ENCODE assay signal across 21 cellular contexts in the genomic region with DNA sequence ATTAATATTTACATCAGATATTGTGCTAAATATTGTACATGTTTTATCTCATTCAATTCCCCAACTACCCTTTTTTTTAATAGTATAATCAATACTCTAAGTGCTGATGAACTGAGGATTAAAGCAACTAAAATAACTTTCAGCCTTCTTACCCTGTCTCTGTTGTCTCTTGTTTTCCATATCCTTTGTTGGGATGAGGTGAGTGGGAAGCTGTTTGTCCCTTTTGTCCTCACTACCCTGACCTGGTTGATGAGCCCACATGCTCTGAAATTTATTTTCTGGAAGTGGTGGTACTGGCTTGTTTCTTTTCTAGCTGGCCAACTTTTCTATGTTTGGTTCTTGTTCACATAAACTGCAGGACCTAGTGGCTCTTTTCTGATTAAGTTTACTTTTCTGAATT. TPM values are rescaled to one million over a fixed set of nuclear protein-coding genes. Genes with fewer than 3 reads are reported as not detected.
DNase-seq lines count a peak whose midpoint lies in the region; ATAC-seq and TF ChIP-seq lines count a peak whose summit lies in the region.
"Had no signal": no experiment of that assay in that cellular context is flagged by ENCODE, and none has a peak within 500 bp of the region (broad histone marks: within the 10 kb centered on the region; RNA-seq: fewer than 3 reads in every experiment).

No MANE protein-coding gene starts in this region.

- ATAC-seq in activated T-helper 17 cell treated with anti-CD3 and anti-CD28 coated beads, Interleukin-2, amount 50 U/mL, for 72 hours (replicated peaks): no peak
- ATAC-seq in HG03159 (IDR thresholded peaks at IDR 0.05; ENCODE audit: unreplicated experiment): no peak
- ATAC-seq in stimulated activated memory B cell treated with anti-CD40 and anti-IgM and Interleukin-4, amounts not matched to agents 10 μg/mL and 1 μg/mL and 100 μg/mL, for 72 hours: no peak

- no peak overlapping the region for H3T11ph ChIP-seq in H9 (ENCODE audit: low read length)

- no peak overlapping the region for H2BK12ac ChIP-seq in H9 (ENCODE audit: insufficient read length, low read depth, low read length)

- no peak overlapping the region for H4K8ac ChIP-seq in H9 (replicated peaks; ENCODE audit: insufficient read length, low read depth, low read length)

- H3K4me3 ChIP-seq in smooth muscle cell: no peak overlapping the region

- H3K36me3 ChIP-seq in smooth muscle cell (ENCODE audit: low read depth): no peaks in the 10 kb centered on the region
- H3K36me3 ChIP-seq: BE2C had no signal

- H3K4me2 ChIP-seq in H9 (ENCODE audit: insufficient read depth, insufficient read length, low read length): no peak overlapping the region
- H3K4me2 ChIP-seq in smooth muscle cell: no peak overlapping the region

- no peak overlapping the region for H3K56ac ChIP-seq in H9 (ENCODE audit: insufficient read length, low read depth, low read length)

- H3K79me2 ChIP-seq in H9 (ENCODE audit: insufficient read depth, low read length) (no peaks in the 10 kb centered on the region), smooth muscle cell (ENCODE audit: low read depth) (no peaks in the 10 kb centered on the region)

- H3K27ac ChIP-seq in H9 (ENCODE audit: insufficient read length, low read depth, low read length) (no peak overlapping the region), smooth muscle cell (ENCODE audit: low read depth) (peak overlapping the region; percentile 73)
- H3K27ac ChIP-seq: HL-60 had no signal

- peaks cover 16 to 20% of the 10 kb centered on the region in 2 experiments for H3K4me1 Mint-ChIP-seq in H9
- H3K4me1 Mint-ChIP-seq in activated T-helper 17 cell treated with anti-CD3 and anti-CD28 coated beads, Interleukin-2, amount 50 U/mL, for 72 hours: no peaks in the 10 kb centered on the region
- peaks cover 14% of the 10 kb centered on the region for H3K4me1 Mint-ChIP-seq in stimulated activated memory B cell treated with anti-CD40 and anti-IgM and Interleukin-4, amounts not matched to agents 10 μg/mL and 1 μg/mL and 100 μg/mL, for 72 hours

- TF ChIP-seq CTCF in H9 (conservative IDR thresholded peaks at IDR 0.05) (no peak), smooth muscle cell (IDR thresholded peaks at IDR 0.05; ENCODE audit: borderline replicate concordance, insufficient read depth, poor library complexity, severe bottlenecking) (no peak)

- no peak overlapping the region for H2BK20ac ChIP-seq in H9 (ENCODE audit: low read depth, low read length, poor library complexity, severe bottlenecking)

- no peak overlapping the region for H2BK5ac ChIP-seq in H9 (ENCODE audit: insufficient read length, low read length)

- H2BK15ac ChIP-seq in H9 (ENCODE audit: low read depth, low read length): no peak overlapping the region

- H2AK5ac ChIP-seq in H9 (ENCODE audit: insufficient read length, low read length): no peak overlapping the region

- H3K9ac ChIP-seq in H9 (ENCODE audit: extremely low read depth, insufficient read length, low read length) (no peak overlapping the region), smooth muscle cell (ENCODE audit: low read depth) (no peak overlapping the region)

- no peak overlapping the region for H3K14ac ChIP-seq in H9 (ENCODE audit: insufficient read depth, low read length)

- no peak overlapping the region for H4K5ac ChIP-seq in H9 (ENCODE audit: insufficient read length, low read depth, low read length)

- peaks cover 9% of the 10 kb centered on the region for H3F3A ChIP-seq in smooth muscle cell (ENCODE audit: low read depth)

- H3K4me3 Mint-ChIP-seq in H9: no peak overlapping the region
- no peak overlapping the region for H3K4me3 Mint-ChIP-seq in activated T-helper 17 cell treated with anti-CD3 and anti-CD28 coated beads, Interleukin-2, amount 50 U/mL, for 72 hours
- no peak overlapping the region for H3K4me3 Mint-ChIP-seq in stimulated activated memory B cell treated with anti-CD40 and anti-IgM and Interleukin-4, amounts not matched to agents 10 μg/mL and 1 μg/mL and 100 μg/mL, for 72 hours
- H3K4me3 Mint-ChIP-seq: CD4-positive, alpha-beta T cell had no signal

- H4K20me1 ChIP-seq in H9 (ENCODE audit: control insufficient read depth, insufficient read depth, insufficient read length) (no peaks in the 10 kb centered on the region), smooth muscle cell (ENCODE audit: low read depth) (no peaks in the 10 kb centered on the region)

- no peak for DNase-seq in H9
- peak; percentile 12 for DNase-seq in iPS-NIHi11 (ENCODE audit: low spot score)
- DNase-seq in smooth muscle cell (lab: John Stamatoyannopoulos, UW; ENCODE audit: unreplicated experiment): no peak
- DNase-seq in T-helper 2 cell: no peak
- DNase-seq in NCI-H1930 (lab: John Stamatoyannopoulos, UW): no peak
- DNase-seq: ACHN; BE2C; C1 segment of cervical spinal cord; Caco-2; CD4-positive, alpha-beta T cell; DMS153; DMS79; GDM1; HCEC 1CT had no signal

- no peak overlapping the region for H3K4ac ChIP-seq in H9 (ENCODE audit: low read depth, low read length)

- H3K4me1 ChIP-seq in H9 (ENCODE audit: insufficient read depth, low read length) (peaks cover 2% of the 10 kb centered on the region; the same call in 1 of the 2 replicates), smooth muscle cell (ENCODE audit: low read depth) (peaks cover 17% of the 10 kb centered on the region)
- H3K4me1 ChIP-seq: Caco-2 had no signal

- no peaks in the 10 kb centered on the region for H3K27me3 Mint-ChIP-seq in H9 (ENCODE audit: low read depth)
- no peaks in the 10 kb centered on the region for H3K27me3 Mint-ChIP-seq in activated T-helper 17 cell treated with anti-CD3 and anti-CD28 coated beads, Interleukin-2, amount 50 U/mL, for 72 hours
- no peaks in the 10 kb centered on the region for H3K27me3 Mint-ChIP-seq in stimulated activated memory B cell treated with anti-CD40 and anti-IgM and Interleukin-4, amounts not matched to agents 10 μg/mL and 1 μg/mL and 100 μg/mL, for 72 hours
- H3K27me3 Mint-ChIP-seq: CD4-positive, alpha-beta T cell had no signal

- peak overlapping the region; percentile 29 for H2AFZ ChIP-seq in H9 (ENCODE audit: low read length)
- peak overlapping the region; percentile 79 for H2AFZ ChIP-seq in smooth muscle cell (ENCODE audit: low read depth)

- H3K23me2 ChIP-seq in H9 (ENCODE audit: insufficient read length, low read depth, low read length, poor library complexity, severe bottlenecking): no peaks in the 10 kb centered on the region

- no peak overlapping the region for H2BK120ac ChIP-seq in H9 (ENCODE audit: low read depth, low read length, poor library complexity, severe bottlenecking)

- H3K9me3 Mint-ChIP-seq in H9: peaks cover 6% of the 10 kb centered on the region in 2 experiments; a peak in 4 of 5 replicates
- no peaks in the 10 kb centered on the region for H3K9me3 Mint-ChIP-seq in activated T-helper 17 cell treated with anti-CD3 and anti-CD28 coated beads, Interleukin-2, amount 50 U/mL, for 72 hours
- H3K9me3 Mint-ChIP-seq in stimulated activated memory B cell treated with anti-CD40 and anti-IgM and Interleukin-4, amounts not matched to agents 10 μg/mL and 1 μg/mL and 100 μg/mL, for 72 hours: peaks cover 5% of the 10 kb centered on the region
- H3K9me3 Mint-ChIP-seq: CD4-positive, alpha-beta T cell had no signal

- no peaks in the 10 kb centered on the region for H3K79me1 ChIP-seq in H9 (ENCODE audit: insufficient read depth, low read depth, low read length, poor library complexity, severe bottlenecking)

- H3K23ac ChIP-seq in H9 (ENCODE audit: insufficient read length, low read depth, low read length): no peak overlapping the region

- peak overlapping the region in 2 of 3 experiments; percentile 57 to 78; a peak in 4 of 7 replicates for H3K27ac Mint-ChIP-seq in H9
- peak overlapping the region; percentile 23 for H3K27ac Mint-ChIP-seq in activated T-helper 17 cell treated with anti-CD3 and anti-CD28 coated beads, Interleukin-2, amount 50 U/mL, for 72 hours
- H3K27ac Mint-ChIP-seq in stimulated activated memory B cell treated with anti-CD40 and anti-IgM and Interleukin-4, amounts not matched to agents 10 μg/mL and 1 μg/mL and 100 μg/mL, for 72 hours: no peak overlapping the region
- H3K27ac Mint-ChIP-seq: CD4-positive, alpha-beta T cell had no signal

- no peak overlapping the region for H3K18ac ChIP-seq in H9 (ENCODE audit: insufficient read length, low read depth, low read length)

- H3K27me3 ChIP-seq in H9 (ENCODE audit: insufficient read depth, low read length) (no peaks in the 10 kb centered on the region), smooth muscle cell (ENCODE audit: low read depth) (no peaks in the 10 kb centered on the region)
- H3K27me3 ChIP-seq: BE2C had no signal

- no peak overlapping the region for H4K91ac ChIP-seq in H9 (ENCODE audit: insufficient read length, low read depth, low read length)

- peaks cover 0 to 5% (median 0%) of the 10 kb centered on the region in 3 experiments; a peak in 2 of 7 replicates for H3K36me3 Mint-ChIP-seq in H9 (ENCODE audit: insufficient read depth in 1 of 3, low read depth in 3 of 3)
- no peaks in the 10 kb centered on the region for H3K36me3 Mint-ChIP-seq in activated T-helper 17 cell treated with anti-CD3 and anti-CD28 coated beads, Interleukin-2, amount 50 U/mL, for 72 hours (ENCODE audit: low read depth)
- no peaks in the 10 kb centered on the region for H3K36me3 Mint-ChIP-seq in stimulated activated memory B cell treated with anti-CD40 and anti-IgM and Interleukin-4, amounts not matched to agents 10 μg/mL and 1 μg/mL and 100 μg/mL, for 72 hours

- H3K9me3 ChIP-seq in H9 (ENCODE audit: control insufficient read depth, low read depth, low read length) (no peaks in the 10 kb centered on the region), smooth muscle cell (replicated peaks; ENCODE audit: low read depth) (no peaks in the 10 kb centered on the region)
- H3K9me3 ChIP-seq: BE2C, Caco-2 had no signal

RNA-seq across cellular contexts. Expression of a gene that starts 9.6 kb away (rescaled TPM):
- total RNA-seq in H9 (2021) (not detected in 2 replicates), smooth muscle cell (5.0 and 9.0 TPM in 2 replicates)
- total RNA-seq in activated T-helper 17 cell treated with anti-CD3 and anti-CD28 coated beads, Interleukin-2, amount 50 U/mL, for 72 hours: not detected
- 1.7 and 2.0 TPM in 2 replicates for polyA plus RNA-seq in smooth muscle cell
- total RNA-seq: CD4-positive, alpha-beta T cell; Daoy; H4; HT1080 had no signal

RNA-seq across cellular contexts. Expression of a gene that starts 32.8 kb away (rescaled TPM):
- total RNA-seq in H9 (2021): not detected in 2 replicates
- under 1 TPM in 1 of 2 donors, not detected in 1; 0.74 TPM for total RNA-seq in activated T-helper 17 cell treated with anti-CD3 and anti-CD28 coated beads, Interleukin-2, amount 50 U/mL, for 72 hours
- 173 and 176 TPM in 2 replicates for total RNA-seq in smooth muscle cell
- polyA plus RNA-seq in smooth muscle cell: 626 and 815 TPM in 2 replicates
- total RNA-seq: Caco-2 had no signal

RNA-seq across cellular contexts. Expression of a gene that starts 38.9 kb away (rescaled TPM):
- total RNA-seq in H9 (2021) (not detected in 2 replicates), smooth muscle cell (0.22 and 1.7 TPM in 2 replicates)
- total RNA-seq in activated T-helper 17 cell treated with anti-CD3 and anti-CD28 coated beads, Interleukin-2, amount 50 U/mL, for 72 hours: not detected
- polyA plus RNA-seq in smooth muscle cell: 0.93 and 2.4 TPM in 2 replicates
- total RNA-seq: Caco-2; CD4-positive, alpha-beta T cell; H4; HT1080 had no signal

RNA-seq across cellular contexts. Expression of a gene that starts 49.4 kb away (rescaled TPM):
- 1.6 and 1.9 TPM in 2 replicates for total RNA-seq in H9 (2021)
- total RNA-seq in activated T-helper 17 cell treated with anti-CD3 and anti-CD28 coated beads, Interleukin-2, amount 50 U/mL, for 72 hours: 1 to 10 TPM; 2.6 to 3.7 TPM
- 0.63 and 1.6 TPM in 2 replicates for total RNA-seq in smooth muscle cell
- 1.2 and 1.3 TPM in 2 replicates for polyA plus RNA-seq in smooth muscle cell

RNA-seq across cellular contexts. Expression of a gene that starts 49.6 kb away (rescaled TPM):
- 108 TPM in 2 replicates for total RNA-seq in H9 (2021)
- total RNA-seq in activated T-helper 17 cell treated with anti-CD3 and anti-CD28 coated beads, Interleukin-2, amount 50 U/mL, for 72 hours: 100 to 1,000 TPM in 1 of 2 donors, 10 to 100 TPM in 1; 87.5 to 102 TPM
- total RNA-seq in smooth muscle cell: 20.6 and 24.2 TPM in 2 replicates
- polyA plus RNA-seq in smooth muscle cell: 55.7 and 56.8 TPM in 2 replicates

Comparison
In these comparisons a context has a peak if more than half of its experiments do, and no peak if none do; other contexts are left out.
1. RNA of a gene that starts 32.8 kb away (total RNA-seq): 173 to 176 TPM in smooth muscle cell; 0.74 TPM in activated T-helper 17 cell treated with anti-CD3 and anti-CD28 coated beads, Interleukin-2, amount 50 U/mL, for 72 hours and not detected in H9; every median in the first group is over 10 times any median in the second.